In genomic region chr2:162919111-162919510, GRCh38 we compare ENCODE assay signal across 31 cellular contexts.
"Had no signal": no experiment of that assay in that cellular context is flagged by ENCODE, and none has a peak within 500 bp of the region (broad histone marks: within the 10 kb centered on the region; RNA-seq: fewer than 3 reads in every experiment).

No MANE protein-coding gene starts in this region.

- H3K9ac ChIP-seq: SK-N-SH had no signal

- DNase-seq: activated CD4-positive, alpha-beta T cell treated with anti-CD3 and anti-CD28 coated beads, Interleukin-2, amount 10 ng/mL, durations not matched to agents 24 days and 14 days; activated CD4-positive, alpha-beta T cell treated with anti-CD3 and anti-CD28 coated beads, Interleukin-2, amount 50 U/mL, for 4 hours; activated CD8-positive, alpha-beta T cell treated with anti-CD3 and anti-CD28 coated beads for 36 hours; activated effector memory CD4-positive, alpha-beta T cell treated with anti-CD3 and anti-CD28 coated beads, Interleukin-2, amount 50 U/mL, for 16 hours; activated naive CD4-positive, alpha-beta T cell; activated naive CD4-positive, alpha-beta T cell treated with anti-CD3 and anti-CD28 coated beads, Interleukin-2, amount 50 U/mL, for 16 hours; activated naive CD8-positive, alpha-beta T cell treated with anti-CD3 and anti-CD28 coated beads for 36 hours; activated T-cell treated with anti-CD3 and anti-CD28 coated beads, Interleukin-2, amount 50 U/mL, for 1 hour; activated T-cell treated with anti-CD3 and anti-CD28 coated beads, Interleukin-2, amount 50 U/mL, for 72 hours; caudate nucleus; cerebellar nuclear complex; Karpas-422; KBM-7; NCI-H1092 treated with DMSO at 0.1 percent for 48 hours; NCI-H146; NCI-H187; NCI-H2029 treated with DMSO at 0.1 percent for 48 hours; NCI-H2107; NCI-H2171 treated with DMSO at 0.1 percent for 48 hours; NCI-H2227 treated with DMSO at 0.1 percent for 48 hours; NCI-H446 treated with DMSO at 0.1 percent for 48 hours; NCI-H524; NCI-H748 treated with DMSO at 0.1 percent for 48 hours; NK-92 treated with Interleukin-12 subunit alpha and Interleukin-12 subunit beta, amount 100 ng/mL, for 24 hours; PC-3; Peyer's patch; RPMI8226; SHP77 treated with DMSO at 0.1 percent for 48 hours; SK-N-SH had no signal

- H3K27me3 ChIP-seq: Peyer's patch, SJSA1 had no signal

- H3K9me3 ChIP-seq: Peyer's patch, SJSA1, SK-N-SH had no signal

- H3K27ac ChIP-seq: Peyer's patch, SJSA1 had no signal

- H3K36me3 ChIP-seq: Peyer's patch, SJSA1 had no signal

- H3K4me3 ChIP-seq: Peyer's patch, SJSA1 had no signal

- H3K4me2 ChIP-seq: SK-N-SH had no signal

- H3K4me1 ChIP-seq: Peyer's patch, SJSA1 had no signal

- ATAC-seq: activated CD8-positive, alpha-beta T cell treated with anti-CD3 and anti-CD28 coated beads for 36 hours; activated T-cell treated with anti-CD3 and anti-CD28 coated beads, Interleukin-2, amount 50 U/mL, for 72 hours; activated T-helper 17 cell treated with anti-CD3 and anti-CD28 coated beads, Interleukin-2, amount 50 U/mL, for 72 hours; PC-3 had no signal
